ENCODE assay signal across 1 cellular context in genomic region chr7:142880886-142881505, GRCh38.
TF ChIP-seq lines count a peak whose summit lies in the region.

No MANE protein-coding gene starts in this region.

TF ChIP-seq in HepG2, 621 proteins besides CTCF, POLR2A, EP300 and RAD21:
- no peak for TF ChIP-seq DNMT1 (CRISPR knock-in tag; IDR thresholded peaks at IDR 0.05)
- TF ChIP-seq ZNF414 (CRISPR knock-in tag; IDR thresholded peaks at IDR 0.05), result no peak
- no peak for TF ChIP-seq NFATC3 (CRISPR knock-in tag; IDR thresholded peaks at IDR 0.05)
- TF ChIP-seq STAG1 (CRISPR knock-in tag; IDR thresholded peaks at IDR 0.05), result peak; percentile 23; the same call in 1 of the 2 replicates
- no peak for TF ChIP-seq ZNF713 (CRISPR knock-in tag; IDR thresholded peaks at IDR 0.05)
